In the genomic region with DNA sequence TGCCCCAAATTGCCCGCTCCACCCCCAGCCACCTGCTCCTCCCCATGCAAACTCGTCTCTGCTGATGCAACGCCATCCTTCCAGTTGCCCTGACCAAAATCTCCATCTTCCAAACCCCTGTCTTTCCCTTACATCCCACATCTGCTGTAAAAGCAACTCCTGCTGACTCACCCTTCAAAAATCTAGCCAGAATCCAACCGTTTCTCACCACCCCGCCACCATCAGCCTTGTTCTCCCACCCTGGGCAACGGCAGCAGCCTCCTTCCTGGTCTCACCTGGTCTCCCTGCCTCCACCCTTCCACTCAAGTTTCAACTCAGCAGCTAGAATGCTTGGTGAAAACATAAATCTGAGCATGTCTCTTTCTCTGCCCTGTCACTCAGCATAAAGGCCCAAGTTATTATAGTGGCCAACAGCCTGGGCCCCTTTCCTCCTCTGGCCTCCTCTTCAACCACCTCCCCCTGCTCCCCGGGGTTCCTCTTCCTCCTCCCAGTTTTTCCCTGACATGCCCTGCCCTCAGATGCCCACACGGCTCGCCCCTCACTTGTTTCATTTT, we compare ENCODE assay signal across 1 cellular context.
TF ChIP-seq lines count a peak whose summit lies in the region.

No MANE protein-coding gene starts in this region.

TF ChIP-seq in H1, 55 proteins besides CTCF, POLR2A, EP300 and RAD21:
- TF ChIP-seq, protein P1, sequence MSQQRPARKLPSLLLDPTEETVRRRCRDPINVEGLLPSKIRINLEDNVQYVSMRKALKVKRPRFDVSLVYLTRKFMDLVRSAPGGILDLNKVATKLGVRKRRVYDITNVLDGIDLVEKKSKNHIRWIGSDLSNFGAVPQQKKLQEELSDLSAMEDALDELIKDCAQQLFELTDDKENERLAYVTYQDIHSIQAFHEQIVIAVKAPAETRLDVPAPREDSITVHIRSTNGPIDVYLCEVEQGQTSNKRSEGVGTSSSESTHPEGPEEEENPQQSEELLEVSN (IDR thresholded peaks at IDR 0.05) = no peak
- TF ChIP-seq KDM5A (IDR thresholded peaks at IDR 0.05; ENCODE audit: low read length) = no peak
- no peak for TF ChIP-seq KDM1A (IDR thresholded peaks at IDR 0.05; ENCODE audit: borderline replicate concordance, low read length)
- TF ChIP-seq TCF12 (IDR thresholded peaks at IDR 0.05; ENCODE audit: low read depth, low read length) = no peak
- TF ChIP-seq SAP30 (IDR thresholded peaks at IDR 0.05; ENCODE audit: insufficient read depth, insufficient replicate concordance, low read length) = no peak
- no peak for TF ChIP-seq CTBP2 (IDR thresholded peaks at IDR 0.05; ENCODE audit: borderline replicate concordance, insufficient read depth, insufficient read length, low read length)
- TF ChIP-seq CHD2 (IDR thresholded peaks at IDR 0.05; ENCODE audit: low read length) = no peak
- TF ChIP-seq USF2 (IDR thresholded peaks at IDR 0.05; ENCODE audit: low read length) = no peak
- no peak for TF ChIP-seq ZNF274 (IDR thresholded peaks at IDR 0.05; ENCODE audit: borderline replicate concordance, extremely low read depth, low read length)
- TF ChIP-seq TAF1 (IDR thresholded peaks at IDR 0.05; ENCODE audit: low read depth, low read length) = no peak
